ENCODE assay signal across 10 cellular contexts in genomic region chr2:60463249-60463648, GRCh38.
DNase-seq lines count a peak whose midpoint lies in the region; ATAC-seq and TF ChIP-seq lines count a peak whose summit lies in the region.
"Had no signal": no experiment of that assay in that cellular context is flagged by ENCODE, and none has a peak within 500 bp of the region (broad histone marks: within the 10 kb centered on the region; RNA-seq: fewer than 3 reads in every experiment).

No MANE protein-coding gene starts in this region.

- peak overlapping the region; percentile 83 for H3K27ac Mint-ChIP-seq in activated B cell treated with CpG ODN at 0.5 μM for 24 hours

- H3K36me3 ChIP-seq in cardiac muscle cell: no peaks in the 10 kb centered on the region
- H3K36me3 ChIP-seq in sigmoid colon: peaks cover 4 to 21% (median 12%) of the 10 kb centered on the region in 4 donors
- peaks cover 0 to 19% (median 0%) of the 10 kb centered on the region in 3 donors for H3K36me3 ChIP-seq in Peyer's patch

- 57 to 83% methylated on average over 6 of the region's 6 CpGs for WGBS in sigmoid colon, 2 donors

- in situ Hi-C loops in G401 (cut with HindIII; ENCODE audit: low sequenced_read_pairs): no loop called here

- TF ChIP-seq CTCF in activated B cell treated with CpG ODN at 0.5 μM for 24 hours (IDR thresholded peaks at IDR 0.05) (no peak), cardiac muscle cell (IDR thresholded peaks at IDR 0.05; ENCODE audit: low read depth, low read length) (no peak), sigmoid colon (IDR thresholded peaks at IDR 0.05) (no peak), Peyer's patch (IDR thresholded peaks at IDR 0.05) (no peak)

- no peaks in the 10 kb centered on the region for H3K27me3 ChIP-seq in cardiac muscle cell
- H3K27me3 ChIP-seq in sigmoid colon: no peaks in the 10 kb centered on the region
- H3K27me3 ChIP-seq in Peyer's patch: no peaks in the 10 kb centered on the region

- TF ChIP-seq POLR2A in sigmoid colon (IDR thresholded peaks at IDR 0.05) (no peak), Peyer's patch (IDR thresholded peaks at IDR 0.05) (no peak)

- H3K4me3 ChIP-seq in cardiac muscle cell: no peak overlapping the region
- H3K4me3 ChIP-seq in sigmoid colon: peak overlapping the region in 1 of 4 donors; percentile 3
- no peak overlapping the region for H3K4me3 ChIP-seq in Peyer's patch

- no peaks in the 10 kb centered on the region for H3K27me3 Mint-ChIP-seq in activated B cell treated with CpG ODN at 0.5 μM for 24 hours

- H3K4me1 ChIP-seq in cardiac muscle cell (ENCODE audit: low read depth) (peaks cover 5% of the 10 kb centered on the region), sigmoid colon (peaks cover 0 to 26% (median 13%) of the 10 kb centered on the region in 4 donors), Peyer's patch (no peaks in the 10 kb centered on the region)

- H3K4me3 Mint-ChIP-seq in activated B cell treated with CpG ODN at 0.5 μM for 24 hours: no peak overlapping the region

- H3K36me3 Mint-ChIP-seq in activated B cell treated with CpG ODN at 0.5 μM for 24 hours (ENCODE audit: low read depth): peaks cover 69% of the 10 kb centered on the region

- no peaks in the 10 kb centered on the region for H3K9me3 Mint-ChIP-seq in activated B cell treated with CpG ODN at 0.5 μM for 24 hours

- CTCF ChIA-PET in activated B cell treated with CpG ODN at 0.5 μM for 24 hours (lab: Charles Lee): no interaction called here

- DNase-seq in G401 (ENCODE audit: low spot score) (peak; percentile 6), activated B cell treated with CpG ODN at 0.5 μM for 24 hours (no peak), cardiac muscle cell (ENCODE audit: low read depth in 1 of 2, low spot score in 1 of 2) (peak; percentile 33 to 87), sigmoid colon (peak; percentile 77), Peyer's patch (no peak), NCI-H2107 treated with DMSO at 0.1 percent for 48 hours (lab: John Stamatoyannopoulos, UW; ENCODE audit: unreplicated experiment) (no peak)
- DNase-seq in stimulated activated CD4-positive, alpha-beta T cell treated with anti-CD3 and anti-CD28 coated beads, Interleukin-12 subunit alpha, Interleukin-12 subunit beta, amount 100 ng/mL, for 4 hours: no peak
- DNase-seq: activated CD4-positive, CD25-positive, alpha-beta regulatory T cell treated with anti-CD3 and anti-CD28 coated beads, Interleukin-2, amount 50 U/mL, for 72 hours; activated T-cell treated with anti-CD3 and anti-CD28 coated beads, Interleukin-2, amount 50 U/mL, for 1 hour; NCI-H146 had no signal

- ATAC-seq in activated B cell treated with CpG ODN at 0.5 μM for 24 hours (ENCODE audit: low read depth): no peak

- TF ChIP-seq EP300 in sigmoid colon (IDR thresholded peaks at IDR 0.05): no peak

- peaks cover 54% of the 10 kb centered on the region for H3K4me1 Mint-ChIP-seq in activated B cell treated with CpG ODN at 0.5 μM for 24 hours

- H3K9me3 ChIP-seq in cardiac muscle cell (ENCODE audit: low read depth) (no peaks in the 10 kb centered on the region), sigmoid colon (no peaks in the 10 kb centered on the region), Peyer's patch (no peaks in the 10 kb centered on the region)

- POLR2A ChIA-PET in activated B cell treated with CpG ODN at 0.5 μM for 24 hours (lab: Charles Lee): interaction anchor here (1.0 to 1.4 kb wide), 2 partner anchors 13 to 17 kb away, joined by 3 to 4 read pairs; no protein-coding TSS in a partner anchor

- H3K27ac ChIP-seq in cardiac muscle cell (no peak overlapping the region), sigmoid colon (peak overlapping the region in 3 of 4 donors; percentile 41 to 73 (median 68)), Peyer's patch (no peak overlapping the region)

- intact Hi-C loops in activated B cell treated with CpG ODN at 0.5 μM for 24 hours (cut with micrococcal nuclease) (no loop called here), sigmoid colon (cut with DNase I) (no loop called here)

Comparison
In these comparisons a context has a peak if more than half of its experiments do, and no peak if none do; other contexts are left out.
1. DNase-seq: peak in G401 (single experiment), cardiac muscle cell (2 of 2) and sigmoid colon (single experiment); none in activated B cell treated with CpG ODN at 0.5 μM for 24 hours (single experiment), stimulated activated CD4-positive, alpha-beta T cell treated with anti-CD3 and anti-CD28 coated beads, Interleukin-12 subunit alpha, Interleukin-12 subunit beta, amount 100 ng/mL, for 4 hours (single experiment), Peyer's patch (0 of 3) and NCI-H2107 treated with DMSO at 0.1 percent for 48 hours (single experiment).
2. H3K27ac ChIP-seq: peak in sigmoid colon (3 of 4); none in cardiac muscle cell (single experiment) and Peyer's patch (0 of 4).